In genomic region chr12:111597731-111598636, GRCh38 we compare ENCODE assay signal across 1 cellular context.
TF ChIP-seq lines count a peak whose summit lies in the region.

No MANE protein-coding gene starts in this region.

TF ChIP-seq in K562, 482 proteins besides CTCF, POLR2A, EP300 and RAD21 (continued from another document and continues in another):
- TF ChIP-seq CLOCK (CRISPR knock-in tag; IDR thresholded peaks at IDR 0.05; ENCODE audit: borderline replicate concordance): no peak
- no peak for TF ChIP-seq MED1 (CRISPR knock-in tag; IDR thresholded peaks at IDR 0.05; ENCODE audit: borderline replicate concordance)
- TF ChIP-seq CUX1 (CRISPR knock-in tag; IDR thresholded peaks at IDR 0.05): no peak
- TF ChIP-seq SRSF9 (IDR thresholded peaks at IDR 0.05; ENCODE audit: borderline replicate concordance, low read depth, low read length): no peak
- no peak for TF ChIP-seq BRF1 (IDR thresholded peaks at IDR 0.05; ENCODE audit: borderline replicate concordance, extremely low read depth, insufficient read length)
- TF ChIP-seq MCM5 (IDR thresholded peaks at IDR 0.05; ENCODE audit: low read depth): no peak
- no peak for TF ChIP-seq ZNF174 (CRISPR knock-in tag; IDR thresholded peaks at IDR 0.05)
- TF ChIP-seq TEAD2 (tag; IDR thresholded peaks at IDR 0.05): no peak
- TF ChIP-seq ZBED1 (IDR thresholded peaks at IDR 0.05): no peak
- TF ChIP-seq CGGBP1 (CRISPR knock-in tag; IDR thresholded peaks at IDR 0.05): no peak
- no peak for TF ChIP-seq HCFC1 (IDR thresholded peaks at IDR 0.05; ENCODE audit: low read depth, low read length)
- no peak for TF ChIP-seq MLX (CRISPR knock-in tag; conservative IDR thresholded peaks at IDR 0.05)
- TF ChIP-seq RBM15 (IDR thresholded peaks at IDR 0.05; ENCODE audit: insufficient read depth, low read length): no peak
- no peak for TF ChIP-seq CTCFL (IDR thresholded peaks at IDR 0.05; ENCODE audit: borderline replicate concordance, insufficient read depth, low read depth, low read length, poor library complexity, severe bottlenecking)
- TF ChIP-seq SMARCB1 (IDR thresholded peaks at IDR 0.05; ENCODE audit: insufficient read length, low read depth): no peak
- no peak for TF ChIP-seq PBX2 (CRISPR knock-in tag; IDR thresholded peaks at IDR 0.05; ENCODE audit: low read depth)
- no peak for TF ChIP-seq PBX2 (tag; conservative IDR thresholded peaks at IDR 0.05; ENCODE audit: low read depth)
- no peak for TF ChIP-seq ZNF354B (CRISPR knock-in tag; IDR thresholded peaks at IDR 0.05)
- peak; percentile 23; the same call in 1 of the 2 replicates for TF ChIP-seq KLF13 (tag; IDR thresholded peaks at IDR 0.05; ENCODE audit: borderline replicate concordance, low read depth)
- TF ChIP-seq MCM2 (IDR thresholded peaks at IDR 0.05; ENCODE audit: low read depth): no peak
- TF ChIP-seq CBFB (CRISPR knock-in tag; IDR thresholded peaks at IDR 0.05): no peak
- TF ChIP-seq SRF (CRISPR knock-in tag; IDR thresholded peaks at IDR 0.05): no peak
- TF ChIP-seq NELFE (IDR thresholded peaks at IDR 0.05; ENCODE audit: insufficient read depth, insufficient read length): no peak
- TF ChIP-seq RNF219 (CRISPR knock-in tag; IDR thresholded peaks at IDR 0.05): no peak
- TF ChIP-seq TBP (optimal IDR thresholded peaks at IDR 0.05; ENCODE audit: low read depth, low read length): peak; percentile 15
- no peak for TF ChIP-seq PML (IDR thresholded peaks at IDR 0.05; ENCODE audit: low read length)
- no peak for TF ChIP-seq FOXO4 (CRISPR knock-in tag; IDR thresholded peaks at IDR 0.05)
- no peak for TF ChIP-seq STAT5B (CRISPR knock-in tag; IDR thresholded peaks at IDR 0.05)
- no peak for TF ChIP-seq ZEB2 (IDR thresholded peaks at IDR 0.05)
- no peak for TF ChIP-seq ZNF232 (CRISPR knock-in tag; IDR thresholded peaks at IDR 0.05)
- TF ChIP-seq EZH2 (IDR thresholded peaks at IDR 0.05; ENCODE audit: borderline replicate concordance, low read depth, low read length): no peak
- no peak for TF ChIP-seq ZNF277 (CRISPR knock-in tag; IDR thresholded peaks at IDR 0.05; ENCODE audit: borderline replicate concordance)
- no peak for TF ChIP-seq MTA1 (IDR thresholded peaks at IDR 0.05; ENCODE audit: borderline replicate concordance)
- peak; percentile 51; the same call in 1 of the 2 replicates for TF ChIP-seq AFF4 (CRISPR knock-in tag; IDR thresholded peaks at IDR 0.05)
- TF ChIP-seq ZNF778 (CRISPR knock-in tag; IDR thresholded peaks at IDR 0.05): no peak
